In the genomic region with DNA sequence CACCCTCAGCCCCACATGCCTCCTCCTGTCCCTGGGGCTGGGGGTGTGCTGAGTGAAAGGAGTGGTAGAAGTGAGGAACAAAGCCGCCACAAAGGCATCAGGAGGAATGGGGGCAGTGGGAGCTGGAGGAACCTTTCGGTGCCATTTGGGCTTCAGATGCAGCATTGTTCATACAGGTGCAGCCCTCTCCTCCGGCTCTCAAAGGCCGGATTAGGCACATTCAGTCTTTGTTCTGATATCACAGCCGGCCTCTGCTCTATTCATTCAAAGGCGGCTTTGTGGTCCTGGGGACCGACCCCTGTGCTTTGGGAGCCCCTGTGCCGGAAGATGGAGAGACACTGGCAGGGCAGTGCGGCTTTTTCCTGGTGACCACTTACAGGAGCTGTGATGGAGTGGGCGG, we compare ENCODE assay signal across 17 cellular contexts. TPM values are rescaled to one million over a fixed set of nuclear protein-coding genes. Genes with fewer than 3 reads are reported as not detected.
DNase-seq lines count a peak whose midpoint lies in the region; TF ChIP-seq lines count a peak whose summit lies in the region.
"Had no signal": no experiment of that assay in that cellular context is flagged by ENCODE, and none has a peak within 500 bp of the region (broad histone marks: within the 10 kb centered on the region; RNA-seq: fewer than 3 reads in every experiment).

No MANE protein-coding gene starts in this region.

- peaks cover 73% of the 10 kb centered on the region for H3F3A ChIP-seq in neural progenitor cell (ENCODE audit: low read depth)

- no peaks in the 10 kb centered on the region for H3K27me3 ChIP-seq in neural progenitor cell

- TF ChIP-seq CTCF in brain (conservative IDR thresholded peaks at IDR 0.05) (no peak), neural progenitor cell (IDR thresholded peaks at IDR 0.05) (no peak), GM20000 (IDR thresholded peaks at IDR 0.05; ENCODE audit: extremely low read depth, missing control alignments) (no peak)

- no peaks in the 10 kb centered on the region for H3K36me3 ChIP-seq in neural progenitor cell
- H3K36me3 ChIP-seq: BE2C, HAP-1 had no signal

- DNase-seq in immature natural killer cell (no peak), neural progenitor cell (ENCODE audit: low spot score) (peak; percentile 94), G401 (ENCODE audit: low spot score) (no peak), HK-2 (ENCODE audit: unreplicated experiment) (no peak), GM20000 (ENCODE audit: low spot score) (no peak)
- DNase-seq in stimulated activated CD4-positive, alpha-beta T cell treated with anti-CD3 and anti-CD28 coated beads, Interleukin-15, amount 100 ng/mL, for 24 hours, result no peak
- DNase-seq: BE2C; CD8-positive, alpha-beta T cell; COR-L47; DND-41; GF-D8; GM23248 had no signal

- H3K9me3 Mint-ChIP-seq in brain, result no peaks in the 10 kb centered on the region
- H3K9me3 Mint-ChIP-seq in immature natural killer cell, result no peaks in the 10 kb centered on the region
- H3K9me3 Mint-ChIP-seq in neural progenitor cell, result no peaks in the 10 kb centered on the region
- H3K9me3 Mint-ChIP-seq: CD8-positive, alpha-beta T cell had no signal

- H3K4me1 Mint-ChIP-seq in brain (peaks cover 48% of the 10 kb centered on the region), immature natural killer cell (peaks cover 29 to 30% of the 10 kb centered on the region in 2 donors), neural progenitor cell (peaks cover 37% of the 10 kb centered on the region)
- H3K4me1 Mint-ChIP-seq: CD14-positive monocyte had no signal

- in situ Hi-C loops in G401 (cut with HindIII; ENCODE audit: low sequenced_read_pairs), result no loop called here

- H3K27ac ChIP-seq in neural progenitor cell, result peak overlapping the region; percentile 97
- H3K27ac ChIP-seq: A549, GM23248, HL-60 had no signal

- peaks cover 83% of the 10 kb centered on the region for H4K20me1 ChIP-seq in neural progenitor cell (ENCODE audit: low read depth)

- peaks cover 4% of the 10 kb centered on the region for H3K27me3 Mint-ChIP-seq in brain
- peaks cover 0 to 6% (median 2%) of the 10 kb centered on the region in 3 donors for H3K27me3 Mint-ChIP-seq in immature natural killer cell (ENCODE audit: low read depth in 3 of 3)
- H3K27me3 Mint-ChIP-seq in neural progenitor cell (ENCODE audit: insufficient read depth, low read depth), result peaks cover 3% of the 10 kb centered on the region

- peak overlapping the region; percentile 56 for H3K4me2 ChIP-seq in neural progenitor cell
- H3K4me2 ChIP-seq: A549 had no signal

- no peak overlapping the region for H3K9ac ChIP-seq in neural progenitor cell
- H3K9ac ChIP-seq: GM23248 had no signal

- no peaks in the 10 kb centered on the region for H3K36me3 Mint-ChIP-seq in brain
- H3K36me3 Mint-ChIP-seq in immature natural killer cell, result no peaks in the 10 kb centered on the region
- H3K36me3 Mint-ChIP-seq in neural progenitor cell, result peaks cover 4% of the 10 kb centered on the region
- H3K36me3 Mint-ChIP-seq: CD14-positive monocyte; CD8-positive, alpha-beta T cell had no signal

- no peak overlapping the region for H2AFZ ChIP-seq in neural progenitor cell (replicated peaks)
- H2AFZ ChIP-seq: GM23248 had no signal

- H3K9me3 ChIP-seq in neural progenitor cell (ENCODE audit: low read depth), result no peaks in the 10 kb centered on the region
- H3K9me3 ChIP-seq: A549, BE2C, HAP-1 had no signal

- H3K4me3 ChIP-seq in neural progenitor cell, result peak overlapping the region; percentile 0
- H3K4me3 ChIP-seq: A549, GM23248, HAP-1 had no signal

- H3K4me3 Mint-ChIP-seq in brain (no peak overlapping the region), immature natural killer cell (peak overlapping the region; percentile 30 to 69 (median 60)), neural progenitor cell (peak overlapping the region; percentile 50)
- H3K4me3 Mint-ChIP-seq: CD14-positive monocyte; CD8-positive, alpha-beta T cell had no signal

- H3K27ac Mint-ChIP-seq in brain (peak overlapping the region in 3 of 5 experiments; percentile 55 to 63 (median 57)), immature natural killer cell (peak overlapping the region in 4 of 6 donors; percentile 25 to 84 (median 48)), neural progenitor cell (peak overlapping the region; percentile 91)
- H3K27ac Mint-ChIP-seq: CD14-positive monocyte; CD8-positive, alpha-beta T cell had no signal

- peaks cover 94% of the 10 kb centered on the region for H3K4me1 ChIP-seq in neural progenitor cell
- H3K4me1 ChIP-seq: BE2C, HAP-1 had no signal

- H3K79me2 ChIP-seq in neural progenitor cell (ENCODE audit: low read depth), result peaks cover 81% of the 10 kb centered on the region

RNA-seq across cellular contexts. Expression of gene SMOC1, which starts 53.2 kb away (rescaled TPM):
- 44.8 TPM for polyA plus RNA-seq in brain (ENCODE audit: insufficient read depth, low read depth, low replicate concordance)
- polyA plus RNA-seq in immature natural killer cell, result not detected
- total RNA-seq in neural progenitor cell (ENCODE audit: low replicate concordance), result 89.3 and 158 TPM in 2 replicates
- not detected in 2 replicates for total RNA-seq in G401 (2014; rRNA removed; shearing (Covaris generic))
- total RNA-seq: CD8-positive, alpha-beta T cell had no signal
- polyA plus RNA-seq: CD14-positive monocyte had no signal

Comparison
In these comparisons a context has a peak if more than half of its experiments do, and no peak if none do; other contexts are left out.
1. H3K4me3 Mint-ChIP-seq: peak in immature natural killer cell (5 of 5) and neural progenitor cell (single experiment); none in brain (0 of 5).
2. RNA of gene SMOC1, which starts 53.2 kb away (total RNA-seq): 89.3 to 158 TPM in neural progenitor cell; not detected in G401; every median in the first group is over 10 times any median in the second.
3. Peak in every context shown above with its lines, with median percentiles within 50 percentile points of each other: H3K27ac Mint-ChIP-seq.